In genomic region chr9:115492869-115493268, GRCh38 we compare ENCODE assay signal across 22 cellular contexts.
"Had no signal": no experiment of that assay in that cellular context is flagged by ENCODE, and none has a peak within 500 bp of the region (broad histone marks: within the 10 kb centered on the region; RNA-seq: fewer than 3 reads in every experiment).

No MANE protein-coding gene starts in this region.

- H3K4me2 ChIP-seq: KMS-11 had no signal

- ATAC-seq: K562, SK-N-SH treated with all-trans-retinoic acid at 6 μM for 48 hours had no signal

- H3K27ac ChIP-seq: KMS-11 had no signal

- DNase-seq: Kasumi-1, MV-4-11, NCI-H1048, NCI-H1105, NCI-H1417, NCI-H1436 treated with DMSO at 0.1 percent for 48 hours, NCI-H1694, NCI-H187 treated with DMSO at 0.1 percent for 48 hours, NCI-H2029 treated with DMSO at 0.1 percent for 48 hours, NCI-H2171 treated with DMSO at 0.1 percent for 48 hours, NCI-H345, NCI-H446 treated with DMSO at 0.1 percent for 48 hours, NCI-H510A treated with DMSO at 0.1 percent for 48 hours, NCI-H526 treated with DMSO at 0.1 percent for 48 hours, NCI-H748 treated with DMSO at 0.1 percent for 48 hours, Right ventricle myocardium superior, RPMI8226, SIG-M5 had no signal

- H3K4me3 ChIP-seq: K562 had no signal

- FAIRE-seq: K562, RCC 7860 had no signal

- H3K9ac ChIP-seq: KMS-11 had no signal
